In genomic region chr13:44577236-44578063, GRCh38 we compare ENCODE assay signal across 8 cellular contexts. TPM values are rescaled to one million over a fixed set of nuclear protein-coding genes. Genes with fewer than 3 reads are reported as not detected.
DNase-seq lines count a peak whose midpoint lies in the region; ATAC-seq and TF ChIP-seq lines count a peak whose summit lies in the region.

No MANE protein-coding gene starts in this region.

- CTCF ChIA-PET in AG04449 (lab: Yijun Ruan, JAX): no interaction called here
- CTCF ChIA-PET in WTC11 (lab: Charles Lee): no interaction called here

- no peak for TF ChIP-seq CTCF in AG04449 (IDR thresholded peaks at IDR 0.05; ENCODE audit: insufficient read depth, low read length, missing control alignments)
- no peak for TF ChIP-seq CTCF in WTC11 (IDR thresholded peaks at IDR 0.05)
- TF ChIP-seq CTCF in cardiac fibroblast (IDR thresholded peaks at IDR 0.05; ENCODE audit: low read depth, low read length): no peak

- DNase-seq in AG04449 (ENCODE audit: low read depth, low spot score): peak; percentile 70
- peak; percentile 97 for DNase-seq in NCI-H2227 (lab: John Stamatoyannopoulos, UW; ENCODE audit: unreplicated experiment)
- DNase-seq in WTC11 (ENCODE audit: low spot score): peak; percentile 99
- DNase-seq in cardiac fibroblast (ENCODE audit: low read depth in 2 of 2): peak; percentile 96 to 98
- peak; percentile 93 to 96 (median 95) for DNase-seq in immature natural killer cell
- peak; percentile 88 for DNase-seq in smooth muscle cell of the brain vasculature (ENCODE audit: low read depth, low spot score)

- H3K4me1 Mint-ChIP-seq in WTC11 (peaks cover 50% of the 10 kb centered on the region), immature natural killer cell (peaks cover 40 to 42% of the 10 kb centered on the region in 2 donors)

- POLR2A ChIA-PET in AG04449 (lab: Yijun Ruan, JAX): no interaction called here
- POLR2A ChIA-PET in WTC11 (lab: Charles Lee): interaction anchor here (0.6 to 1.1 kb wide), 4 partner anchors 11 to 142 kb away, joined by 3 to 5 read pairs (median 4); no protein-coding TSS in a partner anchor

- peak overlapping the region; percentile 83 for H3K4me3 ChIP-seq in AG04449 (ENCODE audit: low read depth, low read length)
- peak overlapping the region; percentile 85 for H3K4me3 ChIP-seq in cardiac fibroblast (replicated peaks in 1 of 2; ENCODE audit: low read depth in 2 of 2, low read length in 2 of 2)

- no peaks in the 10 kb centered on the region for H3K27me3 Mint-ChIP-seq in WTC11 (ENCODE audit: low read depth)
- H3K27me3 Mint-ChIP-seq in immature natural killer cell (ENCODE audit: low read depth in 3 of 3): peaks cover 13 to 22% (median 21%) of the 10 kb centered on the region in 3 donors

- H3K36me3 Mint-ChIP-seq in WTC11 (peaks cover 25% of the 10 kb centered on the region), immature natural killer cell (peaks cover 0 to 5% (median 4%) of the 10 kb centered on the region in 3 donors)

- H3K9me3 Mint-ChIP-seq in WTC11: no peaks in the 10 kb centered on the region
- no peaks in the 10 kb centered on the region for H3K9me3 Mint-ChIP-seq in immature natural killer cell

- no peak overlapping the region for H3K27ac Mint-ChIP-seq in WTC11
- peak overlapping the region; percentile 76 to 95 (median 88) for H3K27ac Mint-ChIP-seq in immature natural killer cell

- H3K4me3 Mint-ChIP-seq in WTC11 (peak overlapping the region; percentile 82), immature natural killer cell (peak overlapping the region; percentile 82 to 95 (median 90))

- ATAC-seq in GM18907 (IDR thresholded peaks at IDR 0.05; ENCODE audit: unreplicated experiment): peak; percentile 70
- peak; percentile 61 for ATAC-seq in HG03139 (IDR thresholded peaks at IDR 0.05; ENCODE audit: unreplicated experiment)
- peak; percentile 88 for ATAC-seq in WTC11

TF ChIP-seq in WTC11, 78 proteins besides CTCF, POLR2A, EP300 and RAD21 (continues in another document):
- TF ChIP-seq ATF2 (CRISPR knock-in tag; IDR thresholded peaks at IDR 0.05; ENCODE audit: borderline replicate concordance, low read depth) (no peak), ZNF281 (CRISPR knock-in tag; IDR thresholded peaks at IDR 0.05) (peak; percentile 81; the same call in 1 of the 2 replicates), TEAD4 (CRISPR knock-in tag; IDR thresholded peaks at IDR 0.05) (no peak), ATF1 (CRISPR knock-in tag; IDR thresholded peaks at IDR 0.05) (no peak), TP53 (CRISPR knock-in tag; IDR thresholded peaks at IDR 0.05) (no peak), E2F1 (CRISPR knock-in tag; IDR thresholded peaks at IDR 0.05) (no peak), SP1 (CRISPR knock-in tag; conservative IDR thresholded peaks at IDR 0.05) (peak; percentile 66), IRF2 (CRISPR knock-in tag; IDR thresholded peaks at IDR 0.05; ENCODE audit: borderline replicate concordance, low read depth) (0 out of 2 replicates have a peak, but pooled peaks have one; percentile 42), FOXK1 (CRISPR knock-in tag; IDR thresholded peaks at IDR 0.05) (no peak), ZNF317 (CRISPR knock-in tag; IDR thresholded peaks at IDR 0.05; ENCODE audit: borderline replicate concordance, low read depth) (no peak)
- TF ChIP-seq, protein P1, sequence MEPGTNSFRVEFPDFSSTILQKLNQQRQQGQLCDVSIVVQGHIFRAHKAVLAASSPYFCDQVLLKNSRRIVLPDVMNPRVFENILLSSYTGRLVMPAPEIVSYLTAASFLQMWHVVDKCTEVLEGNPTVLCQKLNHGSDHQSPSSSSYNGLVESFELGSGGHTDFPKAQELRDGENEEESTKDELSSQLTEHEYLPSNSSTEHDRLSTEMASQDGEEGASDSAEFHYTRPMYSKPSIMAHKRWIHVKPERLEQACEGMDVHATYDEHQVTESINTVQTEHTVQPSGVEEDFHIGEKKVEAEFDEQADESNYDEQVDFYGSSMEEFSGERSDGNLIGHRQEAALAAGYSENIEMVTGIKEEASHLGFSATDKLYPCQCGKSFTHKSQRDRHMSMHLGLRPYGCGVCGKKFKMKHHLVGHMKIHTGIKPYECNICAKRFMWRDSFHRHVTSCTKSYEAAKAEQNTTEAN (CRISPR knock-in tag; IDR thresholded peaks at IDR 0.05): peak; percentile 75; the same call in 1 of the 2 replicates
- TF ChIP-seq, protein P2, sequence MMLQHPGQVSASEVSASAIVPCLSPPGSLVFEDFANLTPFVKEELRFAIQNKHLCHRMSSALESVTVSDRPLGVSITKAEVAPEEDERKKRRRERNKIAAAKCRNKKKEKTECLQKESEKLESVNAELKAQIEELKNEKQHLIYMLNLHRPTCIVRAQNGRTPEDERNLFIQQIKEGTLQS (CRISPR knock-in tag; conservative IDR thresholded peaks at IDR 0.05): no peak
- TF ChIP-seq, protein P3, sequence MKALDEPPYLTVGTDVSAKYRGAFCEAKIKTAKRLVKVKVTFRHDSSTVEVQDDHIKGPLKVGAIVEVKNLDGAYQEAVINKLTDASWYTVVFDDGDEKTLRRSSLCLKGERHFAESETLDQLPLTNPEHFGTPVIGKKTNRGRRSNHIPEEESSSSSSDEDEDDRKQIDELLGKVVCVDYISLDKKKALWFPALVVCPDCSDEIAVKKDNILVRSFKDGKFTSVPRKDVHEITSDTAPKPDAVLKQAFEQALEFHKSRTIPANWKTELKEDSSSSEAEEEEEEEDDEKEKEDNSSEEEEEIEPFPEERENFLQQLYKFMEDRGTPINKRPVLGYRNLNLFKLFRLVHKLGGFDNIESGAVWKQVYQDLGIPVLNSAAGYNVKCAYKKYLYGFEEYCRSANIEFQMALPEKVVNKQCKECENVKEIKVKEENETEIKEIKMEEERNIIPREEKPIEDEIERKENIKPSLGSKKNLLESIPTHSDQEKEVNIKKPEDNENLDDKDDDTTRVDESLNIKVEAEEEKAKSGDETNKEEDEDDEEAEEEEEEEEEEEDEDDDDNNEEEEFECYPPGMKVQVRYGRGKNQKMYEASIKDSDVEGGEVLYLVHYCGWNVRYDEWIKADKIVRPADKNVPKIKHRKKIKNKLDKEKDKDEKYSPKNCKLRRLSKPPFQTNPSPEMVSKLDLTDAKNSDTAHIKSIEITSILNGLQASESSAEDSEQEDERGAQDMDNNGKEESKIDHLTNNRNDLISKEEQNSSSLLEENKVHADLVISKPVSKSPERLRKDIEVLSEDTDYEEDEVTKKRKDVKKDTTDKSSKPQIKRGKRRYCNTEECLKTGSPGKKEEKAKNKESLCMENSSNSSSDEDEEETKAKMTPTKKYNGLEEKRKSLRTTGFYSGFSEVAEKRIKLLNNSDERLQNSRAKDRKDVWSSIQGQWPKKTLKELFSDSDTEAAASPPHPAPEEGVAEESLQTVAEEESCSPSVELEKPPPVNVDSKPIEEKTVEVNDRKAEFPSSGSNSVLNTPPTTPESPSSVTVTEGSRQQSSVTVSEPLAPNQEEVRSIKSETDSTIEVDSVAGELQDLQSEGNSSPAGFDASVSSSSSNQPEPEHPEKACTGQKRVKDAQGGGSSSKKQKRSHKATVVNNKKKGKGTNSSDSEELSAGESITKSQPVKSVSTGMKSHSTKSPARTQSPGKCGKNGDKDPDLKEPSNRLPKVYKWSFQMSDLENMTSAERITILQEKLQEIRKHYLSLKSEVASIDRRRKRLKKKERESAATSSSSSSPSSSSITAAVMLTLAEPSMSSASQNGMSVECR (CRISPR knock-in tag; IDR thresholded peaks at IDR 0.05; ENCODE audit: borderline replicate concordance): peak; percentile 54; the same call in 1 of the 2 replicates

RNA-seq across cellular contexts. Expression of gene TSC22D1, which starts 1.3 kb away (rescaled TPM):
- total RNA-seq in WTC11 (2021): 72.5 to 88.8 TPM (median 82.2 TPM) in 3 replicates
- 10 to 100 TPM; 11.5 to 13.3 (median 12.1) TPM for polyA plus RNA-seq in immature natural killer cell

Comparison
In these comparisons a context has a peak if more than half of its experiments do, and no peak if none do; other contexts are left out.
1. Peak in every context shown above with its lines: DNase-seq, ATAC-seq and H3K4me3 ChIP-seq.